In genomic region chr4:25307596-25307995, GRCh38 we compare ENCODE assay signal across 25 cellular contexts. TPM values are rescaled to one million over a fixed set of nuclear protein-coding genes. Genes with fewer than 3 reads are reported as not detected.
A peak's percentile ranks its signal among the peaks of the same experiment; 100 is the strongest.
DNase-seq lines count a peak whose midpoint lies in the region; ATAC-seq, FAIRE-seq and TF ChIP-seq lines count a peak whose summit lies in the region.
"Had no signal": no experiment of that assay in that cellular context is flagged by ENCODE, and none has a peak within 500 bp of the region (broad histone marks: within the 10 kb centered on the region; RNA-seq: fewer than 3 reads in every experiment).

No MANE protein-coding gene starts in this region.

- no peak overlapping the region for H3K14ac ChIP-seq in neuronal stem cell (ENCODE audit: low read length)

- no peak for TF ChIP-seq POLR2A in H54 (IDR thresholded peaks at IDR 0.05; ENCODE audit: low read depth, low read length)

- no peak overlapping the region for H2AK5ac ChIP-seq in neuronal stem cell (ENCODE audit: low read depth, low read length)

- ATAC-seq in GM18519 (IDR thresholded peaks at IDR 0.05; ENCODE audit: low FRiP score, unreplicated experiment) (no peak), GM21576 (IDR thresholded peaks at IDR 0.05; ENCODE audit: unreplicated experiment) (no peak)
- ATAC-seq: gastrocnemius medialis had no signal

- no peak overlapping the region for H2BK5ac ChIP-seq in neuronal stem cell (ENCODE audit: low read length)

- peak overlapping the region; percentile 72 for H2AFZ ChIP-seq in neuronal stem cell (ENCODE audit: low read length)

- H3K79me1 ChIP-seq in neuronal stem cell (ENCODE audit: low read depth, low read length): no peaks in the 10 kb centered on the region

- H3K9me3 ChIP-seq in SJCRH30 (replicated peaks) (no peaks in the 10 kb centered on the region), neuronal stem cell (replicated peaks in 1 of 2; ENCODE audit: control insufficient read depth in 2 of 2, insufficient read depth in 1 of 2, low read depth in 1 of 2, low read length in 2 of 2) (no peaks in the 10 kb centered on the region)
- H3K9me3 ChIP-seq: adrenal gland, esophagus muscularis mucosa, gastrocnemius medialis, Peyer's patch, SJSA1 had no signal

- H3K27ac ChIP-seq in SJCRH30 (no peak overlapping the region), cingulate gyrus (ENCODE audit: low read depth, low read length) (peak overlapping the region; percentile 47), neuronal stem cell (replicated peaks; ENCODE audit: low read length) (no peak overlapping the region), temporal lobe (ENCODE audit: low read depth, low read length) (peak overlapping the region; percentile 64)
- H3K27ac ChIP-seq: adrenal gland, C4-2B, coronary artery, esophagus muscularis mucosa, gastrocnemius medialis, Peyer's patch, SJSA1 had no signal

- H3K27me3 ChIP-seq in SJCRH30: no peaks in the 10 kb centered on the region
- no peaks in the 10 kb centered on the region for H3K27me3 ChIP-seq in neuronal stem cell (ENCODE audit: control insufficient read depth in 3 of 3, insufficient read depth in 3 of 3, low read depth in 1 of 3, low read length in 3 of 3)
- H3K27me3 ChIP-seq: adrenal gland, gastrocnemius medialis, Peyer's patch, SJSA1 had no signal

- H3K4me1 ChIP-seq in SJCRH30: peaks cover 11% of the 10 kb centered on the region
- H3K4me1 ChIP-seq in neuronal stem cell (ENCODE audit: control insufficient read depth in 2 of 2, insufficient read depth in 1 of 2, low read depth in 1 of 2, low read length in 2 of 2): no peaks in the 10 kb centered on the region
- H3K4me1 ChIP-seq: adrenal gland, gastrocnemius medialis, Peyer's patch, SJSA1 had no signal

- H3K9ac ChIP-seq in neuronal stem cell (ENCODE audit: low read depth, low read length, poor library complexity): peak overlapping the region; percentile 66

- H3K36me3 ChIP-seq in SJCRH30: no peaks in the 10 kb centered on the region
- no peaks in the 10 kb centered on the region for H3K36me3 ChIP-seq in neuronal stem cell (replicated peaks in 1 of 2; ENCODE audit: control insufficient read depth in 2 of 2, insufficient read depth in 2 of 2, low read length in 2 of 2)
- H3K36me3 ChIP-seq: adrenal gland, esophagus muscularis mucosa, gastrocnemius medialis, Peyer's patch, SJSA1 had no signal

- DNase-seq in SJCRH30 (peak in 1 of 2 experiments; percentile 36), neuronal stem cell (ENCODE audit: low spot score) (no peak), H54 (ENCODE audit: insufficient read length, low spot score) (no peak)
- DNase-seq: activated CD4-positive, alpha-beta T cell treated with anti-CD3 and anti-CD28 coated beads, Interleukin-2, amount 50 U/mL, for 4 hours; activated CD4-positive, CD25-positive, alpha-beta regulatory T cell; activated naive CD4-positive, alpha-beta T cell treated with anti-CD3 and anti-CD28 coated beads for 36 hours; adrenal gland; Calu3; gastrocnemius medialis; NCI-H1092; NCI-H187; NCI-H526; Peyer's patch; stimulated activated CD4-positive, alpha-beta T cell treated with anti-CD3 and anti-CD28 coated beads, Interleukin-1b, Interleukin-23, amount 100 ng/mL, for 48 hours; T-helper 1 cell had no signal

- no peak overlapping the region for H2BK12ac ChIP-seq in neuronal stem cell (ENCODE audit: low read length)

- no CpG with 5 or more reads among the region's 7 CpGs for WGBS in neuronal stem cell (ENCODE audit: extremely low coverage in 2 of 2, insufficient read length in 2 of 2, insufficient replicate concordance in 1 of 2), 2 donors

- H3K18ac ChIP-seq in neuronal stem cell (ENCODE audit: low read length): no peak overlapping the region

- H3K4me2 ChIP-seq in neuronal stem cell (ENCODE audit: insufficient read depth, low read length, poor library complexity, severe bottlenecking): no peak overlapping the region
- H3K4me2 ChIP-seq: smooth muscle cell had no signal

- no peak overlapping the region for H3K4ac ChIP-seq in neuronal stem cell (ENCODE audit: low read length)

- no peak overlapping the region for H2BK120ac ChIP-seq in neuronal stem cell (ENCODE audit: low read depth, low read length)

- no peak for FAIRE-seq in H54 (lab: Jason Lieb, UNC)
- FAIRE-seq: urothelium cell line had no signal

- no peak overlapping the region for H2BK15ac ChIP-seq in neuronal stem cell (ENCODE audit: low read length)

- H4K8ac ChIP-seq in neuronal stem cell (ENCODE audit: low read depth, low read length): no peak overlapping the region

- H3K4me3 ChIP-seq in SJCRH30 (peak overlapping the region; percentile 24), neuronal stem cell (ENCODE audit: low read length in 2 of 2) (no peak overlapping the region)
- H3K4me3 ChIP-seq: adrenal gland, coronary artery, esophagus muscularis mucosa, gastrocnemius medialis, Peyer's patch, SJSA1, smooth muscle cell had no signal

- H3K23ac ChIP-seq in neuronal stem cell (ENCODE audit: low read depth, low read length, poor library complexity): no peak overlapping the region

- H4K91ac ChIP-seq in neuronal stem cell (ENCODE audit: low read depth, low read length, poor library complexity): no peak overlapping the region

RNA-seq across cellular contexts. Expression of gene ZCCHC4, which starts 5.0 kb away (rescaled TPM):
- total RNA-seq in SJCRH30 (2014; rRNA removed; shearing (Covaris generic)): 19.1 and 20.6 TPM in 2 replicates
- 9.5 TPM for polyA plus RNA-seq in neuronal stem cell (2013, experiment 1 of 2)
- 9.6 TPM for polyA plus RNA-seq in neuronal stem cell (2013, experiment 2 of 2)
- 13.3 TPM for total RNA-seq in temporal lobe

Comparison
In these comparisons a context has a peak if more than half of its experiments do, and no peak if none do; other contexts are left out.
1. H3K27ac ChIP-seq: peak in cingulate gyrus (single experiment) and temporal lobe (single experiment); none in SJCRH30 (single experiment) and neuronal stem cell (single experiment).